In the genomic region with DNA sequence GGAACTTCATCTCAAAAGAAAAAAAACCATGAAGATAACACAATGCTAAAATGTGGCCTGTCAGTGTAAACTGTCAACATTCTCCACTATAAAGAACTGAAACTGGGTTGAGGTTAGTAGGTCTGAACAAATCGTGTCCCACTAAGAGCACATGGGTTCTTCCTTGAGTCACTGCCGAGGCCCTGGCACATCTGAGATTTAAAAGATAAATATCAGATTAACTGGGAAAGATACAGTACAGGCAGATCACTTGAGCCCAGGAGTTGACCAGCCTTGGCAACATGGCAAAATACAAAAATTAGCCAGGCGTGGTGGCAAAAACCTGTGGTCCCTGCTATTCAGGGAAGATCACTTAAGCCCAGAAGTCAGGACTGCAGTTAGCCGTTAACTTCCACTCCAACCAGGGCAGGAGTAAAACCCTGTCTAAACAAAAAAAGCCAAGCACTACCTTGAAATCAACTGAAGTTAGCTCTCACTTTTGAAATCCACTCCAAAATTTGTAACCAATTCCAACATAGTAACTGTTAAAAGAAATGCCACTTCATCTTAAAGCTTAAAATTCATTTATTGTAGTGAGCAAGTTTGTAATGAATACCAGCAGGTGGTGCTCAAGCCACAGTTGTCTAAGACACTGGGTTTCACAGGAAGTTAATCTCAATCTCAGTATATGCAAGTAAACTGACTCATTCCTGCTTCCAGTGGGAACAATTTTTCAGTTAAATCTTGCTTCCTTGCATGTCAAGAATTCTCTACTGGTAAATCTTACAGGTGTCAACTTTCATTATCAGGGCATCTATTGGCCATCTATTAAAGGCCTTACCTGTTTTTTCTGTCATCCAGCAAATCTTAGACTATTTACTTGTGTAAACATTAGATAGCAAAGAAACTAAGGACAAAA, we compare ENCODE assay signal across 9 cellular contexts. TPM values are rescaled to one million over a fixed set of nuclear protein-coding genes. Genes with fewer than 3 reads are reported as not detected.
A peak's percentile ranks its signal among the peaks of the same experiment; 100 is the strongest.
DNase-seq lines count a peak whose midpoint lies in the region; ATAC-seq, FAIRE-seq and TF ChIP-seq lines count a peak whose summit lies in the region.
"Had no signal": no experiment of that assay in that cellular context is flagged by ENCODE, and none has a peak within 500 bp of the region (broad histone marks: within the 10 kb centered on the region; RNA-seq: fewer than 3 reads in every experiment).

No MANE protein-coding gene starts in this region.

- H3K27ac Mint-ChIP-seq in activated T-helper 17 cell treated with anti-CD3 and anti-CD28 coated beads, Interleukin-2, amount 50 U/mL, for 72 hours = peak overlapping the region; percentile 88

- WGBS in pancreas, 2 donors = 33 to 39% methylated on average over 4 of the region's 4 CpGs

- DNase-seq in D721Med (ENCODE audit: insufficient read length, low spot score) (no peak), NOMO-1 treated with DMSO at 0.1 percent for 48 hours (lab: John Stamatoyannopoulos, UW; ENCODE audit: unreplicated experiment) (peak; percentile 72), foreskin melanocyte (peak; percentile 59), pancreas (peak in 3 of 6 donors; percentile 41 to 46 (median 44)), posterior vena cava (ENCODE audit: low spot score) (no peak)

- intact Hi-C loops in pancreas (cut with DNase I) = loop anchor here in 1 of 3 donors (5.0 kb wide), 1 partner anchor 97 kb away; no protein-coding TSS in a partner anchor
- intact Hi-C loops in posterior vena cava (cut with DNase I) = loop anchor here in 1 of 2 donors (5.0 kb wide), 1 partner anchor 97 kb away; no protein-coding TSS in a partner anchor

- peaks cover 5 to 37% (median 11%) of the 10 kb centered on the region in 3 donors for H3K36me3 ChIP-seq in pancreas

- no peaks in the 10 kb centered on the region for H3K9me3 ChIP-seq in pancreas

- TF ChIP-seq CTCF in D721Med (IDR thresholded peaks at IDR 0.05; ENCODE audit: insufficient read depth, missing control alignments) (peak; percentile 65), pancreas (IDR thresholded peaks at IDR 0.05) (peak in 3 of 4 donors; percentile 28 to 47 (median 43))

- H3K4me1 Mint-ChIP-seq in activated T-helper 17 cell treated with anti-CD3 and anti-CD28 coated beads, Interleukin-2, amount 50 U/mL, for 72 hours = peaks cover 19% of the 10 kb centered on the region

- H3K27ac ChIP-seq in pancreas = peak overlapping the region in 2 of 4 donors; percentile 30 to 45

- peaks cover 9 to 18% (median 15%) of the 10 kb centered on the region in 3 donors for H3K4me1 ChIP-seq in pancreas

- no peaks in the 10 kb centered on the region for H3K27me3 ChIP-seq in pancreas

- no peaks in the 10 kb centered on the region for H3K9me3 Mint-ChIP-seq in activated T-helper 17 cell treated with anti-CD3 and anti-CD28 coated beads, Interleukin-2, amount 50 U/mL, for 72 hours

- H3K36me3 Mint-ChIP-seq in activated T-helper 17 cell treated with anti-CD3 and anti-CD28 coated beads, Interleukin-2, amount 50 U/mL, for 72 hours (ENCODE audit: low read depth) = peaks cover 62% of the 10 kb centered on the region

- H3K4me3 Mint-ChIP-seq in activated T-helper 17 cell treated with anti-CD3 and anti-CD28 coated beads, Interleukin-2, amount 50 U/mL, for 72 hours = peak overlapping the region; percentile 99

- peak overlapping the region in 1 of 4 donors; percentile 2 for H3K4me3 ChIP-seq in pancreas

- no peak for FAIRE-seq in D721Med (lab: Jason Lieb, UNC)
- peak; percentile 65 for FAIRE-seq in pancreas (lab: Jason Lieb, UNC)
- FAIRE-seq: colon had no signal

- H3K27me3 Mint-ChIP-seq in activated T-helper 17 cell treated with anti-CD3 and anti-CD28 coated beads, Interleukin-2, amount 50 U/mL, for 72 hours = no peaks in the 10 kb centered on the region

- ATAC-seq in GM19023 (IDR thresholded peaks at IDR 0.05; ENCODE audit: unreplicated experiment) (peak; percentile 42), HG03175 (IDR thresholded peaks at IDR 0.05; ENCODE audit: unreplicated experiment) (peak; percentile 45), pancreas (peak; percentile 41 to 62 (median 51))
- peak; percentile 55 for ATAC-seq in activated T-helper 17 cell treated with anti-CD3 and anti-CD28 coated beads, Interleukin-2, amount 50 U/mL, for 72 hours (replicated peaks)

RNA-seq across cellular contexts. Expression of a gene that starts 5.4 kb away (rescaled TPM):
- over 10,000 TPM in 1 of 2 donors, 1,000 to 10,000 TPM in 1; 9,813 to 18,243 TPM for total RNA-seq in activated T-helper 17 cell treated with anti-CD3 and anti-CD28 coated beads, Interleukin-2, amount 50 U/mL, for 72 hours
- total RNA-seq in pancreas = over 10,000 TPM in 1 of 6 donors, 1,000 to 10,000 TPM in 5; 5,266 to 10,343 (median 8,842) TPM
- 1,000 to 10,000 TPM; 5,006 to 5,774 TPM for polyA plus RNA-seq in pancreas
- 1,000 to 10,000 TPM; 7,949 to 8,333 TPM for total RNA-seq in posterior vena cava

RNA-seq across cellular contexts. Expression of a gene that starts 53.9 kb away (rescaled TPM):
- 10 to 100 TPM; 46.8 to 57.7 TPM for total RNA-seq in activated T-helper 17 cell treated with anti-CD3 and anti-CD28 coated beads, Interleukin-2, amount 50 U/mL, for 72 hours
- 10 to 100 TPM in 4 of 6 donors, 1 to 10 TPM in 2; 8.9 to 14.7 (median 10.6) TPM for total RNA-seq in pancreas
- polyA plus RNA-seq in pancreas = 10 to 100 TPM in 1 of 2 donors, 1 to 10 TPM in 1; 8.8 to 11.4 TPM
- 10 to 100 TPM; 18.3 to 20.6 TPM for total RNA-seq in posterior vena cava

Comparison
In these comparisons a context has a peak if more than half of its experiments do, and no peak if none do; other contexts are left out.
1. DNase-seq: peak in NOMO-1 treated with DMSO at 0.1 percent for 48 hours (single experiment) and foreskin melanocyte (single experiment); none in D721Med (single experiment) and posterior vena cava (single experiment).
2. Peak in every context shown above with its lines, with median percentiles within 50 percentile points of each other: ATAC-seq.